ENCODE assay signal across 7 cellular contexts in the genomic region with DNA sequence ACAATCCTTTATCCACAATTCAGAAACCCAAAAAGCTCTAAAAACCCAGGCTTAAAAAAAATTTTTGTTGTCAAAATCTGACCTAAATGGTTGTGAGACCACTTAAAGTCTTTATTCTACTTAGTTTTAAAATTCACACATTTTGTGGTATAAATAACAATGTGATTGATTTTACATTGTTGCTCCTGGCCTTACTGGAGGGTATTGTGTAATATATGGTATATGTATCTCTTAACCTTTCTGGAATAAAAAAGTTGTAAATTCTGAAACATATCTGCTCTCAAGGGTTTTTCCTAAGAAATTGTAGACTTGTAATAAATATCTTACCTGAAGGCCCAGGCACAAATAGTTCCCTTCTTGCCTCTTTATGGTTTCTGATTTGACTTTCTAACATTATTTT.
"Had no signal": no experiment of that assay in that cellular context is flagged by ENCODE, and none has a peak within 500 bp of the region (broad histone marks: within the 10 kb centered on the region; RNA-seq: fewer than 3 reads in every experiment).

No MANE protein-coding gene starts in this region.

- ATAC-seq: GM12878 had no signal

- H3K4me3 ChIP-seq: GM12878 had no signal

- DNase-seq: GDM1, GF-D8 had no signal

- FAIRE-seq: G401.6, GM12878, GM12891, GM12892, GM18507 had no signal
